In genomic region chr15:74995182-74995778, GRCh38 we compare ENCODE assay signal across 8 cellular contexts. TPM values are rescaled to one million over a fixed set of nuclear protein-coding genes. Genes with fewer than 3 reads are reported as not detected.
A peak's percentile ranks its signal among the peaks of the same experiment; 100 is the strongest.
DNase-seq lines count a peak whose midpoint lies in the region; ATAC-seq, FAIRE-seq and TF ChIP-seq lines count a peak whose summit lies in the region.

Gene SCAMP5, plus strand, starts transcription at chr15:74995563. Its CDS starts 16,277 bp downstream, at chr15:75011840.

- H3K4me1 ChIP-seq in spleen = peaks cover 8 to 25% (median 19%) of the 10 kb centered on the region in 6 donors

- peak in 1 of 11 experiments; percentile 22 for TF ChIP-seq CTCF in spleen (IDR thresholded peaks at IDR 0.05 in 8 of 11, conservative IDR thresholded peaks at IDR 0.05 in 3 of 11)

- peaks cover 0 to 86% (median 11%) of the 10 kb centered on the region in 7 donors for H3K27me3 ChIP-seq in spleen (replicated peaks in 1 of 7)

- H3K36me3 ChIP-seq in spleen = no peaks in the 10 kb centered on the region

- ATAC-seq in HG03280 (IDR thresholded peaks at IDR 0.05; ENCODE audit: unreplicated experiment) = peak; percentile 85

- intact Hi-C loops in spleen (cut with DNase I; ENCODE audit: low total_unique reads) = no loop called here

- peak; percentile 87 for FAIRE-seq in GM12892 (lab: Jason Lieb, UNC)

- H3K27ac ChIP-seq in spleen = no peak within 1 kb of the TSS

- WGBS in spleen, 5 donors = 1 to 6% (median 1%) methylated on average over 12 to 58 of the region's 58 CpGs

- no peak for TF ChIP-seq POLR2A in GM12892 (IDR thresholded peaks at IDR 0.05; ENCODE audit: low read depth, low read length)
- TF ChIP-seq POLR2A in spleen (IDR thresholded peaks at IDR 0.05) = no peak

- H3K9me3 ChIP-seq in spleen = no peaks in the 10 kb centered on the region

- peak within 1 kb of the TSS; percentile 54 to 88 (median 62) for H3K4me3 ChIP-seq in spleen

- DNase-seq in GM12892 (ENCODE audit: insufficient read length) (peak; percentile 95), NCI-H446 treated with DMSO at 0.1 percent for 48 hours (lab: John Stamatoyannopoulos, UW) (peak; percentile 85), cerebellum (ENCODE audit: low spot score) (peak; percentile 99), islet precursor cell (peak; percentile 98), spleen (peak; percentile 94), cortex of kidney (lab: John Stamatoyannopoulos, UW) (no peak)
- DNase-seq in activated CD4-positive, alpha-beta T cell treated with anti-CD3 and anti-CD28 coated beads for 24 hours (ENCODE audit: low read depth in 2 of 2) = peak; percentile 90 to 92

RNA-seq across cellular contexts. Expression of gene SCAMP5, which starts in this region (rescaled TPM):
- polyA plus RNA-seq in GM12892 (2012; ENCODE audit: missing spikeins) = 4.0 TPM
- total RNA-seq in cerebellum (49.6 TPM), spleen (10 to 100 TPM in 3 of 7 donors, 1 to 10 TPM in 4; 6.6 to 20.0 (median 8.7) TPM)
- polyA plus RNA-seq in spleen = 1 to 10 TPM; 1.8 to 7.1 (median 3.8) TPM
